ENCODE assay signal across 2 cellular contexts in the genomic region with DNA sequence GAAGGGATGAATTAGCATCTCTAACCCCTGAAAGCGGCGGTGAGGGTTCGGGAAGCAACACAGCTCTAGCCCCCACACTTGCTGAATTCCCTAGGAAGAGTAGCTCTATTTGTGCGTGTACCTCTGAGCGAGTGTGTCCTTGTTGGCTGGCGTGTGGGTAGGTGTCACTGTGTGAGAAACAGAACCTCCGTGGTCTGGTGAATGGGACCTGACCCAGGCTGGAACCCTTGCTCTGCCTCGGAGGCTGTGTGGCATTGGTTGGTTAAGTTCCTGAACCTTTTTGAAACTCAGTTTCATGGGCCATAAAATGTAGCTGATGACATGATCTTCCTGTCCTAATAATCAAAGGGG.
A peak's percentile ranks its signal among the peaks of the same experiment; 100 is the strongest.
TF ChIP-seq lines count a peak whose summit lies in the region.

No MANE protein-coding gene starts in this region.

TF ChIP-seq in HepG2, 621 proteins besides CTCF, POLR2A, EP300 and RAD21 (continues in another document):
- no peak for TF ChIP-seq ISL2 (CRISPR knock-in tag; IDR thresholded peaks at IDR 0.05)
- TF ChIP-seq ZNF343 (CRISPR knock-in tag; IDR thresholded peaks at IDR 0.05): peak; percentile 12; the same call in 1 of the 2 replicates
- no peak for TF ChIP-seq ETV5 (CRISPR knock-in tag; IDR thresholded peaks at IDR 0.05; ENCODE audit: borderline replicate concordance)
- TF ChIP-seq, protein P1, sequence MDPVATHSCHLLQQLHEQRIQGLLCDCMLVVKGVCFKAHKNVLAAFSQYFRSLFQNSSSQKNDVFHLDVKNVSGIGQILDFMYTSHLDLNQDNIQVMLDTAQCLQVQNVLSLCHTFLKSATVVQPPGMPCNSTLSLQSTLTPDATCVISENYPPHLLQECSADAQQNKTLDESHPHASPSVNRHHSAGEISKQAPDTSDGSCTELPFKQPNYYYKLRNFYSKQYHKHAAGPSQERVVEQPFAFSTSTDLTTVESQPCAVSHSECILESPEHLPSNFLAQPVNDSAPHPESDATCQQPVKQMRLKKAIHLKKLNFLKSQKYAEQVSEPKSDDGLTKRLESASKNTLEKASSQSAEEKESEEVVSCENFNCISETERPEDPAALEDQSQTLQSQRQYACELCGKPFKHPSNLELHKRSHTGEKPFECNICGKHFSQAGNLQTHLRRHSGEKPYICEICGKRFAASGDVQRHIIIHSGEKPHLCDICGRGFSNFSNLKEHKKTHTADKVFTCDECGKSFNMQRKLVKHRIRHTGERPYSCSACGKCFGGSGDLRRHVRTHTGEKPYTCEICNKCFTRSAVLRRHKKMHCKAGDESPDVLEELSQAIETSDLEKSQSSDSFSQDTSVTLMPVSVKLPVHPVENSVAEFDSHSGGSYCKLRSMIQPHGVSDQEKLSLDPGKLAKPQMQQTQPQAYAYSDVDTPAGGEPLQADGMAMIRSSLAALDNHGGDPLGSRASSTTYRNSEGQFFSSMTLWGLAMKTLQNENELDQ (CRISPR knock-in tag; IDR thresholded peaks at IDR 0.05; ENCODE audit: borderline replicate concordance): no peak
- no peak for TF ChIP-seq IKZF4 (CRISPR knock-in tag; IDR thresholded peaks at IDR 0.05; ENCODE audit: borderline replicate concordance, low read depth, not compliant biosample characterization)
- TF ChIP-seq, protein P2, sequence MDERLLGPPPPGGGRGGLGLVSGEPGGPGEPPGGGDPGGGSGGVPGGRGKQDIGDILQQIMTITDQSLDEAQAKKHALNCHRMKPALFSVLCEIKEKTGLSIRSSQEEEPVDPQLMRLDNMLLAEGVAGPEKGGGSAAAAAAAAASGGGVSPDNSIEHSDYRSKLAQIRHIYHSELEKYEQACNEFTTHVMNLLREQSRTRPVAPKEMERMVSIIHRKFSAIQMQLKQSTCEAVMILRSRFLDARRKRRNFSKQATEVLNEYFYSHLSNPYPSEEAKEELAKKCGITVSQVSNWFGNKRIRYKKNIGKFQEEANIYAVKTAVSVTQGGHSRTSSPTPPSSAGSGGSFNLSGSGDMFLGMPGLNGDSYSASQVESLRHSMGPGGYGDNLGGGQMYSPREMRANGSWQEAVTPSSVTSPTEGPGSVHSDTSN (CRISPR knock-in tag; IDR thresholded peaks at IDR 0.05): no peak
- no peak for TF ChIP-seq HNRNPLL (IDR thresholded peaks at IDR 0.05; ENCODE audit: low read depth, low read length, poor library complexity, severe bottlenecking)
- no peak for TF ChIP-seq KDM5B (CRISPR knock-in tag; IDR thresholded peaks at IDR 0.05; ENCODE audit: borderline replicate concordance)
- TF ChIP-seq REXO4 (CRISPR knock-in tag; IDR thresholded peaks at IDR 0.05; ENCODE audit: borderline replicate concordance): no peak
- 0 out of 2 replicates have a peak, but pooled peaks have one; percentile 10 for TF ChIP-seq ZFP36L1 (CRISPR knock-in tag; IDR thresholded peaks at IDR 0.05)
- no peak for TF ChIP-seq MYC (CRISPR knock-in tag; IDR thresholded peaks at IDR 0.05; ENCODE audit: borderline replicate concordance)
- TF ChIP-seq CBX1 (IDR thresholded peaks at IDR 0.05; ENCODE audit: low read depth): no peak
- TF ChIP-seq, protein P3, sequence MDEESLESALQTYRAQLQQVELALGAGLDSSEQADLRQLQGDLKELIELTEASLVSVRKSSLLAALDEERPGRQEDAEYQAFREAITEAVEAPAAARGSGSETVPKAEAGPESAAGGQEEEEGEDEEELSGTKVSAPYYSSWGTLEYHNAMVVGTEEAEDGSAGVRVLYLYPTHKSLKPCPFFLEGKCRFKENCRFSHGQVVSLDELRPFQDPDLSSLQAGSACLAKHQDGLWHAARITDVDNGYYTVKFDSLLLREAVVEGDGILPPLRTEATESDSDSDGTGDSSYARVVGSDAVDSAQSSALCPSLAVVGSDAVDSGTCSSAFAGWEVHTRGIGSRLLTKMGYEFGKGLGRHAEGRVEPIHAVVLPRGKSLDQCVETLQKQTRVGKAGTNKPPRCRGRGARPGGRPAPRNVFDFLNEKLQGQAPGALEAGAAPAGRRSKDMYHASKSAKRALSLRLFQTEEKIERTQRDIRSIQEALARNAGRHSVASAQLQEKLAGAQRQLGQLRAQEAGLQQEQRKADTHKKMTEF (CRISPR knock-in tag; IDR thresholded peaks at IDR 0.05): no peak
- TF ChIP-seq SRSF1 (optimal IDR thresholded peaks at IDR 0.05; ENCODE audit: low read depth, low read length): peak; percentile 10
- TF ChIP-seq ZNF713 (CRISPR knock-in tag; IDR thresholded peaks at IDR 0.05): no peak
- no peak for TF ChIP-seq MYNN (CRISPR knock-in tag; IDR thresholded peaks at IDR 0.05; ENCODE audit: low read depth)
- TF ChIP-seq ATF7 (IDR thresholded peaks at IDR 0.05): no peak
- TF ChIP-seq ATF7 (CRISPR knock-in tag; IDR thresholded peaks at IDR 0.05): no peak
- peak; percentile 0; the same call in 1 of the 2 replicates for TF ChIP-seq ZSCAN9 (CRISPR knock-in tag; IDR thresholded peaks at IDR 0.05; ENCODE audit: borderline replicate concordance)
- TF ChIP-seq, protein P4, sequence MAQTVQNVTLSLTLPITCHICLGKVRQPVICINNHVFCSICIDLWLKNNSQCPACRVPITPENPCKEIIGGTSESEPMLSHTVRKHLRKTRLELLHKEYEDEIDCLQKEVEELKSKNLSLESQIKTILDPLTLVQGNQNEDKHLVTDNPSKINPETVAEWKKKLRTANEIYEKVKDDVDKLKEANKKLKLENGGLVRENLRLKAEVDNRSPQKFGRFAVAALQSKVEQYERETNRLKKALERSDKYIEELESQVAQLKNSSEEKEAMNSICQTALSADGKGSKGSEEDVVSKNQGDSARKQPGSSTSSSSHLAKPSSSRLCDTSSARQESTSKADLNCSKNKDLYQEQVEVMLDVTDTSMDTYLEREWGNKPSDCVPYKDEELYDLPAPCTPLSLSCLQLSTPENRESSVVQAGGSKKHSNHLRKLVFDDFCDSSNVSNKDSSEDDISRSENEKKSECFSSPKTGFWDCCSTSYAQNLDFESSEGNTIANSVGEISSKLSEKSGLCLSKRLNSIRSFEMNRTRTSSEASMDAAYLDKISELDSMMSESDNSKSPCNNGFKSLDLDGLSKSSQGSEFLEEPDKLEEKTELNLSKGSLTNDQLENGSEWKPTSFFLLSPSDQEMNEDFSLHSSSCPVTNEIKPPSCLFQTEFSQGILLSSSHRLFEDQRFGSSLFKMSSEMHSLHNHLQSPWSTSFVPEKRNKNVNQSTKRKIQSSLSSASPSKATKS (CRISPR knock-in tag; IDR thresholded peaks at IDR 0.05): no peak
- TF ChIP-seq KDM5A (IDR thresholded peaks at IDR 0.05; ENCODE audit: borderline replicate concordance, low read length): no peak
- TF ChIP-seq, protein P5, sequence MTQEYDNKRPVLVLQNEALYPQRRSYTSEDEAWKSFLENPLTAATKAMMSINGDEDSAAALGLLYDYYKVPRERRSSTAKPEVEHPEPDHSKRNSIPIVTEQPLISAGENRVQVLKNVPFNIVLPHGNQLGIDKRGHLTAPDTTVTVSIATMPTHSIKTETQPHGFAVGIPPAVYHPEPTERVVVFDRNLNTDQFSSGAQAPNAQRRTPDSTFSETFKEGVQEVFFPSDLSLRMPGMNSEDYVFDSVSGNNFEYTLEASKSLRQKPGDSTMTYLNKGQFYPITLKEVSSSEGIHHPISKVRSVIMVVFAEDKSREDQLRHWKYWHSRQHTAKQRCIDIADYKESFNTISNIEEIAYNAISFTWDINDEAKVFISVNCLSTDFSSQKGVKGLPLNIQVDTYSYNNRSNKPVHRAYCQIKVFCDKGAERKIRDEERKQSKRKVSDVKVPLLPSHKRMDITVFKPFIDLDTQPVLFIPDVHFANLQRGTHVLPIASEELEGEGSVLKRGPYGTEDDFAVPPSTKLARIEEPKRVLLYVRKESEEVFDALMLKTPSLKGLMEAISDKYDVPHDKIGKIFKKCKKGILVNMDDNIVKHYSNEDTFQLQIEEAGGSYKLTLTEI (CRISPR knock-in tag; conservative IDR thresholded peaks at IDR 0.05): no peak

TF ChIP-seq in SK-N-SH, 30 proteins besides CTCF, POLR2A, EP300 and RAD21:
- TF ChIP-seq MEF2A (IDR thresholded peaks at IDR 0.05; ENCODE audit: borderline replicate concordance, low read depth): no peak
- no peak for TF ChIP-seq CHD2 (IDR thresholded peaks at IDR 0.05; ENCODE audit: low read length, partially characterized antibody)
- TF ChIP-seq NFIC (IDR thresholded peaks at IDR 0.05; ENCODE audit: borderline replicate concordance): no peak
